In the genomic region with DNA sequence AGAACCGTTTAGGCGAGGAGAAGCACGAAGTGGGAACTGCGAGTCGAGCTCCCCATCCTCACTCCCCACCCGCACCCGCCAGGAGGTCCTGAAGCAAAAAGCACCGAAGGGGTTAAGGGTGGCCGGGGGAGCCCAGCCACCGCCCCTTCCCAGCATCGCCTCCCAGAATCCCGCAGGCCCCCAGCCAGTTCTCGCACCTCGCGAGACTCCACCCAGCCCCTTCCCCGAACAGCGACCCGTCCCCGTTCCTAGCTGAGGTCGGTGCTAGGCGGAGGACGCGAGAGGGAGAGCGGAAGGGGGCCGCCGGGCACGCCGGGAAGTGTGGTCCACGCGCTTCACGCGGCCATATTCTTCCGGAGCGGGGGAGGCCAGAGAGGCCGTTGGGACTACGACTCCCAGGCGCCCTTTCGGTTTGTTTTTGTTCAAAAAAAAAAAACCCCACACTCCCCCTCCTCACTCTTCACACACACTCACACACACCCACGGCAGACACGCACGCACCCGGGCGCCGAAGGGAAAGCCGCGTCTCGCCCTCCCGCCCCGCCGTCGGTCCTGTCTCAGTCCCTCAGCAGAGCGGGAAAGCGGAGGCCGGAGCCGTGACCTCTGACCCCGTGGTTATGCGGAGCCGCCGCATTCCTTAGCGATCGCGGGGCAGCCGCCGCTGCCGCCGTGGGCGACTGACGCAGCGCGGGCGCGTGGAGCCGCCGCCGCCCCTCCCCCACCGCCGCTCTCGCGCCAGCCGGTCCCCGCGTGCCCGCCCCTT, we compare ENCODE assay signal across 8 cellular contexts. TPM values are rescaled to one million over a fixed set of nuclear protein-coding genes. Genes with fewer than 3 reads are reported as not detected.
DNase-seq lines count a peak whose midpoint lies in the region; ATAC-seq, FAIRE-seq and TF ChIP-seq lines count a peak whose summit lies in the region.

TSS of gene ASXL1 (plus strand) at position 463 of the 763 bp plus-strand sequence. CDS start 445 bp downstream, outside the sequence.

- peaks cover 48% of the 10 kb centered on the region for H3F3A ChIP-seq in smooth muscle cell (ENCODE audit: low read depth)

- TF ChIP-seq CTCF in AG04449 (IDR thresholded peaks at IDR 0.05; ENCODE audit: insufficient read depth, low read length, missing control alignments) (no peak), WI38 (IDR thresholded peaks at IDR 0.05; ENCODE audit: low read depth, low read length) (no peak), bronchial epithelial cell (IDR thresholded peaks at IDR 0.05; ENCODE audit: insufficient read depth, low read length, severe bottlenecking) (no peak), smooth muscle cell (IDR thresholded peaks at IDR 0.05; ENCODE audit: borderline replicate concordance, insufficient read depth, poor library complexity, severe bottlenecking) (no peak)

- peak within 1 kb of the TSS; percentile 98 for H3K27ac ChIP-seq in smooth muscle cell (ENCODE audit: low read depth)

- H2AFZ ChIP-seq in smooth muscle cell (ENCODE audit: low read depth) = peak within 1 kb of the TSS; percentile 64

- H3K4me1 ChIP-seq in smooth muscle cell (ENCODE audit: low read depth) = peaks cover 11% of the 10 kb centered on the region

- no peak for FAIRE-seq in bronchial epithelial cell (lab: Jason Lieb, UNC)

- no peaks in the 10 kb centered on the region for H3K27me3 ChIP-seq in bronchial epithelial cell (ENCODE audit: control insufficient read depth, insufficient read depth, low read length)
- no peaks in the 10 kb centered on the region for H3K27me3 ChIP-seq in smooth muscle cell (ENCODE audit: low read depth)

- peak within 1 kb of the TSS; percentile 90 for H3K4me2 ChIP-seq in smooth muscle cell

- CTCF ChIA-PET in AG04449 (lab: Yijun Ruan, JAX) = no interaction called here

- H3K79me2 ChIP-seq in smooth muscle cell (ENCODE audit: low read depth) = peaks cover 45% of the 10 kb centered on the region

- H3K9me3 ChIP-seq in smooth muscle cell (replicated peaks; ENCODE audit: low read depth) = no peaks in the 10 kb centered on the region

- ATAC-seq in GM18873 (IDR thresholded peaks at IDR 0.05; ENCODE audit: low FRiP score, unreplicated experiment) (peak; percentile 65), HG03139 (IDR thresholded peaks at IDR 0.05; ENCODE audit: unreplicated experiment) (peak; percentile 72)

- H4K20me1 ChIP-seq in smooth muscle cell (ENCODE audit: low read depth) = peaks cover 42% of the 10 kb centered on the region

- H3K9ac ChIP-seq in smooth muscle cell (ENCODE audit: low read depth) = peak within 1 kb of the TSS; percentile 96

- WGBS in smooth muscle cell (ENCODE audit: low lambda C conversion rate) = under 1% methylated on average over 67 of the region's 83 CpGs

- DNase-seq in AG04449 (ENCODE audit: low read depth, low spot score) (peak; percentile 71), NCI-H2227 treated with DMSO at 0.1 percent for 48 hours (lab: John Stamatoyannopoulos, UW) (peak; percentile 98), bronchial epithelial cell (ENCODE audit: low read depth) (peak; percentile 74), iPS-NIHi11 (ENCODE audit: low spot score) (peak; percentile 98), smooth muscle cell (lab: John Stamatoyannopoulos, UW; ENCODE audit: unreplicated experiment) (peak; percentile 88)

- no peaks in the 10 kb centered on the region for H3K36me3 ChIP-seq in bronchial epithelial cell (ENCODE audit: control insufficient read depth, insufficient read depth, low read length)
- H3K36me3 ChIP-seq in smooth muscle cell (ENCODE audit: low read depth) = no peaks in the 10 kb centered on the region

- POLR2A ChIA-PET in AG04449 (lab: Yijun Ruan, JAX) = interaction anchor here (0.5 to 1.8 kb wide), 7 partner anchors 9 to 386 kb away, joined by 3 to 8 read pairs (median 5); no protein-coding TSS in a partner anchor

- H3K4me3 ChIP-seq in AG04449 (ENCODE audit: low read depth, low read length) = peak within 1 kb of the TSS; percentile 91
- H3K4me3 ChIP-seq in WI38 (ENCODE audit: low read depth, low read length) = peak within 1 kb of the TSS; percentile 97
- peak within 1 kb of the TSS; percentile 72 for H3K4me3 ChIP-seq in bronchial epithelial cell (ENCODE audit: low read depth, low read length)
- peak within 1 kb of the TSS; percentile 96 for H3K4me3 ChIP-seq in smooth muscle cell

RNA-seq across cellular contexts. Expression of gene ASXL1, which starts in this region (rescaled TPM):
- total RNA-seq in bronchial epithelial cell = 13.8 and 17.6 TPM in 2 replicates
- 59.3 and 62.1 TPM in 2 replicates for total RNA-seq in smooth muscle cell
- 46.5 and 76.4 TPM in 2 replicates for polyA plus RNA-seq in smooth muscle cell

Comparison
In these comparisons a context has a peak if more than half of its experiments do, and no peak if none do; other contexts are left out.
1. Peak in every context shown above with its lines: DNase-seq, ATAC-seq, H3K4me3 ChIP-seq and H3K27ac ChIP-seq.